8 cellular contexts compared by ENCODE assay signal in genomic region chr1:204480515-204480914, GRCh38. TPM values are rescaled to one million over a fixed set of nuclear protein-coding genes. Genes with fewer than 3 reads are reported as not detected.
DNase-seq lines count a peak whose midpoint lies in the region; ATAC-seq and TF ChIP-seq lines count a peak whose summit lies in the region.

No MANE protein-coding gene starts in this region.

- TF ChIP-seq CTCF in GM12872 (IDR thresholded peaks at IDR 0.05; ENCODE audit: insufficient read depth, low read depth, low read length) (peak; percentile 54), lower lobe of right lung (IDR thresholded peaks at IDR 0.05) (no peak)

- no peaks in the 10 kb centered on the region for H3K9me3 ChIP-seq in lower lobe of right lung

- peak overlapping the region; percentile 41 for H3K27ac ChIP-seq in lower lobe of right lung

- peak; percentile 66 for ATAC-seq in GM19467 (IDR thresholded peaks at IDR 0.05; ENCODE audit: unreplicated experiment)
- peak; percentile 56 for ATAC-seq in HG03565 (IDR thresholded peaks at IDR 0.05; ENCODE audit: unreplicated experiment)
- ATAC-seq in lower lobe of right lung: peak in 1 of 2 donors; percentile 12

- H3K36me3 ChIP-seq in lower lobe of right lung: no peaks in the 10 kb centered on the region

- DNase-seq in lower lobe of right lung (no peak), HuH-7.5 (ENCODE audit: low spot score) (no peak), NCI-H748 treated with DMSO at 0.1 percent for 48 hours (lab: John Stamatoyannopoulos, UW) (no peak), cortex of kidney (lab: John Stamatoyannopoulos, UW) (no peak), hippocampal formation (lab: John Stamatoyannopoulos, UW) (no peak)

- no peaks in the 10 kb centered on the region for H3K27me3 ChIP-seq in lower lobe of right lung (ENCODE audit: low read depth)

- intact Hi-C loops in lower lobe of right lung (cut with DNase I): no loop called here

- H3K4me3 ChIP-seq in lower lobe of right lung: no peak overlapping the region

- H3K4me1 ChIP-seq in lower lobe of right lung: peaks cover 88% of the 10 kb centered on the region

RNA-seq across cellular contexts. Expression of gene PIK3C2B, which starts 14.1 kb away (rescaled TPM):
- total RNA-seq in lower lobe of right lung: 50.5 TPM

RNA-seq across cellular contexts. Expression of gene MDM4, which starts 35.7 kb away (rescaled TPM):
- total RNA-seq in lower lobe of right lung: 77.9 TPM
